Comparison of ENCODE assay signal across 7 cellular contexts in genomic region chr7:12612622-12613021, GRCh38.
"Had no signal": no experiment of that assay in that cellular context is flagged by ENCODE, and none has a peak within 500 bp of the region (broad histone marks: within the 10 kb centered on the region; RNA-seq: fewer than 3 reads in every experiment).

No MANE protein-coding gene starts in this region.

- H3K4me3 ChIP-seq: GM23338 had no signal

- H3K4me2 ChIP-seq: GM23338 had no signal

- FAIRE-seq: H1, HTR-8/SVneo had no signal

- ATAC-seq: GM23338 had no signal

- DNase-seq: H9, HCEC 1CT, IMR-90, KBM-7 had no signal
